ENCODE assay signal across 9 cellular contexts in genomic region chr1:8524637-8525157, GRCh38.
DNase-seq lines count a peak whose midpoint lies in the region; ATAC-seq and TF ChIP-seq lines count a peak whose summit lies in the region.
"Had no signal": no experiment of that assay in that cellular context is flagged by ENCODE, and none has a peak within 500 bp of the region (broad histone marks: within the 10 kb centered on the region; RNA-seq: fewer than 3 reads in every experiment).

No MANE protein-coding gene starts in this region.

- CTCF ChIA-PET in HCT116 (lab: Charles Lee), result no interaction called here

- H3K4me1 ChIP-seq in HCT116 (ENCODE audit: control insufficient read depth in 1 of 2, insufficient read depth in 2 of 2, low read length in 2 of 2) (peaks cover 6 to 18% of the 10 kb centered on the region in 2 experiments; a peak in 3 of 4 replicates), muscle layer of colon (ENCODE audit: insufficient read depth, low read length) (peaks cover 39% of the 10 kb centered on the region)

- no TSS peak for BruUV-seq in HCT116 (replicated peaks; lab: Mats Ljungman, UMichigan)

- ATAC-seq in HCT116, result no peak
- ATAC-seq in HG03520 (IDR thresholded peaks at IDR 0.05; ENCODE audit: unreplicated experiment), result no peak
- no peak for ATAC-seq in GM19328 (IDR thresholded peaks at IDR 0.05; ENCODE audit: unreplicated experiment)

- peaks cover 9% of the 10 kb centered on the region; the same call in 1 of the 2 replicates for H3K79me2 ChIP-seq in HCT116 (ENCODE audit: insufficient read depth, low read length)

- no peaks in the 10 kb centered on the region for H3K9me3 ChIP-seq in HCT116 (ENCODE audit: control insufficient read depth in 1 of 2, insufficient read depth in 1 of 2, low read depth in 1 of 2, low read length in 2 of 2)
- no peaks in the 10 kb centered on the region for H3K9me3 ChIP-seq in muscle layer of colon (ENCODE audit: low read length)

- peak overlapping the region; percentile 78 for H3K27ac ChIP-seq in 22Rv1
- H3K27ac ChIP-seq in HCT116 (ENCODE audit: low read depth, low read length), result no peak overlapping the region
- H3K27ac ChIP-seq in muscle layer of colon (ENCODE audit: low read depth, low read length), result peak overlapping the region; percentile 83

- no peak overlapping the region for H2AFZ ChIP-seq in HCT116 (ENCODE audit: low read depth, low read length, poor library complexity, severe bottlenecking)

- TF ChIP-seq CTCF in 22Rv1 (IDR thresholded peaks at IDR 0.05) (no peak), HCT116 (IDR thresholded peaks at IDR 0.05 in 2 of 3, conservative IDR thresholded peaks at IDR 0.05 in 1 of 3; ENCODE audit: borderline replicate concordance in 1 of 3, insufficient read depth in 1 of 3, low read depth in 2 of 3, low read length in 2 of 3) (no peak)

- DNase-seq in HCT116 (ENCODE audit: low read depth, low spot score), result no peak
- peak; percentile 32 for DNase-seq in cerebellar cortex (ENCODE audit: low spot score)
- DNase-seq in stimulated activated naive CD4-positive, alpha-beta T cell treated with Interleukin-2 at 50 U/mL for 16 hours (lab: John Stamatoyannopoulos, UW), result no peak
- DNase-seq in NOMO-1 (lab: John Stamatoyannopoulos, UW; ENCODE audit: unreplicated experiment in 2 of 2), result no peak
- DNase-seq: NCI-H526 treated with DMSO at 0.1 percent for 48 hours had no signal

- H3K4me3 ChIP-seq in HCT116 (replicated peaks in 1 of 2; ENCODE audit: low read depth in 1 of 2, low read length in 2 of 2) (no peak overlapping the region; a peak in 1 of 4 replicates), muscle layer of colon (ENCODE audit: low read depth in 1 of 2, low read length in 2 of 2) (peak overlapping the region; percentile 48 to 74)

- no peaks in the 10 kb centered on the region for H3K36me3 ChIP-seq in HCT116 (ENCODE audit: control insufficient read depth in 1 of 2, insufficient read depth in 2 of 2, low read length in 2 of 2)
- H3K36me3 ChIP-seq in muscle layer of colon (ENCODE audit: insufficient read depth, low read length), result no peaks in the 10 kb centered on the region

- POLR2A ChIA-PET in HCT116 (lab: Charles Lee), result no interaction called here

- no peak for TF ChIP-seq RAD21 in HCT116 (IDR thresholded peaks at IDR 0.05; ENCODE audit: low read depth)

- H3K9me2 ChIP-seq in HCT116 (ENCODE audit: insufficient read depth), result no peaks in the 10 kb centered on the region

- H3K4me2 ChIP-seq in HCT116 (ENCODE audit: low read length), result peak overlapping the region; percentile 74

- intact Hi-C loops in HCT116 (cut with micrococcal nuclease), result no loop called here

- RAD21 ChIA-PET in HCT116 (lab: Charles Lee; ENCODE audit: low non-redundant PET in 1 of 2, low total read pairs in 2 of 2, uncharacterized antibody in 2 of 2, unreplicated experiment in 2 of 2), result no interaction called here

- no peaks in the 10 kb centered on the region for H4K20me1 ChIP-seq in HCT116 (ENCODE audit: insufficient read depth)

- H3K27me3 ChIP-seq in HCT116 (ENCODE audit: insufficient read depth, low read length), result no peaks in the 10 kb centered on the region
- no peaks in the 10 kb centered on the region for H3K27me3 ChIP-seq in muscle layer of colon (ENCODE audit: control insufficient read depth in 1 of 2, insufficient read depth in 2 of 2, low read length in 2 of 2)

- no peak overlapping the region for H3K9ac ChIP-seq in HCT116 (ENCODE audit: low read length)
- no peak overlapping the region for H3K9ac ChIP-seq in muscle layer of colon (ENCODE audit: low read length)

- TF ChIP-seq POLR2A in HCT116 (IDR thresholded peaks at IDR 0.05; ENCODE audit: borderline replicate concordance, extremely low read depth, insufficient read depth, insufficient read length), result no peak

TF ChIP-seq in HCT116, 20 proteins besides CTCF, POLR2A, EP300 and RAD21:
- TF ChIP-seq JUND (IDR thresholded peaks at IDR 0.05) (no peak), FOSL1 (IDR thresholded peaks at IDR 0.05; ENCODE audit: low read depth) (no peak), EZH2phosphoT487 (IDR thresholded peaks at IDR 0.05; ENCODE audit: borderline replicate concordance) (no peak), CBX3 (IDR thresholded peaks at IDR 0.05; ENCODE audit: low read depth) (no peak), ATF3 (IDR thresholded peaks at IDR 0.05) (no peak), REST (IDR thresholded peaks at IDR 0.05; ENCODE audit: low read depth) (no peak), ZFX (IDR thresholded peaks at IDR 0.05) (no peak), SP1 (IDR thresholded peaks at IDR 0.05; ENCODE audit: low read depth) (no peak), POLR2AphosphoS5 (IDR thresholded peaks at IDR 0.05; ENCODE audit: low read depth, low read length) (no peak), SIN3A (IDR thresholded peaks at IDR 0.05; ENCODE audit: low read depth) (no peak), ELF1 (IDR thresholded peaks at IDR 0.05; ENCODE audit: borderline replicate concordance, low read depth) (no peak), ZNF274 (IDR thresholded peaks at IDR 0.05; ENCODE audit: low read depth, low read length) (no peak), EGR1 (IDR thresholded peaks at IDR 0.05; ENCODE audit: low read depth) (no peak), YY1 (IDR thresholded peaks at IDR 0.05; ENCODE audit: extremely low read depth, insufficient replicate concordance, low read depth, low read length) (no peak), CEBPB (IDR thresholded peaks at IDR 0.05; ENCODE audit: low read depth) (no peak), TCF7L2 (IDR thresholded peaks at IDR 0.05; ENCODE audit: borderline replicate concordance, extremely low read depth, insufficient read depth, insufficient read length) (no peak)

Comparison
In these comparisons a context has a peak if more than half of its experiments do, and no peak if none do; other contexts are left out.
1. H3K4me3 ChIP-seq: peak in muscle layer of colon (2 of 2); none in HCT116 (0 of 2).